Comparison of ENCODE assay signal across 8 cellular contexts in the genomic region with DNA sequence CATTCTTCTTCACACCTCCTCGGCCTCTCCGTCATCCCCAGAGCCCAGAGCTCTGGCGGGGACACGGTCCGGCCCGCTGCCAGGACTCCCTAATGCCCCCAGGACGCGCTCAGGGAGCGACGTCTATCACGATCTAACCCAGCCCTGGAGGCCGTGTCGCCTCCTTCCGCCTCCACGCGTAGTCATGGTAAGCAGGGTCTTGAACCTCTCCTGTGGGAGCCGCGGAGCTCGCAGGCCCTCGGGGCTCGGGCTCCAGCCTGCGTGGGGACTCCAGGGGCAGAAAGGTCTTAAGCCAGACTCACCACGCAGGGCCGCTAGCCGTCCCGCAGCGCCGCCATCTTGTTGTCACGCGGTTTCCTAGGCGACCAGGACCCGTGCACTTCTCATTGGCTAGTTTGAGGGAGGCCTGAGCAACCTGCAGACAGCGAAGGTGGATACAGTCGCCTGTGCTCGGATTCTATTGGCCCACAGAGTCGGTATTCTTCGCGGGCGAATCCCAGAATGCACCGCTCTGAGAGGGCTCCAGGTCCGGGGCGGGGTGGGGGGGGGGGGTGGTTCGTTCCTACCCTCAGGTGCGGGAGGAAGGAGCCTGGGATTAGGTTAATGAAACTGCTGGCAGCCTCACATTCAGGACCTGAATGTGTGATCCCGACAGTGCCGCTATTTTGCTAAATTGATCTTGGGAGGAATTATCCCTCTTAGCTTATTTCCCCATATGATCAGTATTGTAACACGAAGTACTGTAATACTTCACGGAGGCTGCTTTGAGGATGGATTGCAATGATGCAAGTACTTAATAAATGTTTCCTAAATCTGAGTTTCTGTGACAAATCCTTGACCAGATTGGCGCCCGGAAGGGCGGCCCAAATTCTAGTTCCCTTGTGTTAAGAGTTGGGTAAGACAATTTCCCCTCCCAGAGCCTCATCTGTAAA. TPM values are rescaled to one million over a fixed set of nuclear protein-coding genes. Genes with fewer than 3 reads are reported as not detected.
A peak's percentile ranks its signal among the peaks of the same experiment; 100 is the strongest.
DNase-seq lines count a peak whose midpoint lies in the region; ATAC-seq and TF ChIP-seq lines count a peak whose summit lies in the region.

A gene with protein sequence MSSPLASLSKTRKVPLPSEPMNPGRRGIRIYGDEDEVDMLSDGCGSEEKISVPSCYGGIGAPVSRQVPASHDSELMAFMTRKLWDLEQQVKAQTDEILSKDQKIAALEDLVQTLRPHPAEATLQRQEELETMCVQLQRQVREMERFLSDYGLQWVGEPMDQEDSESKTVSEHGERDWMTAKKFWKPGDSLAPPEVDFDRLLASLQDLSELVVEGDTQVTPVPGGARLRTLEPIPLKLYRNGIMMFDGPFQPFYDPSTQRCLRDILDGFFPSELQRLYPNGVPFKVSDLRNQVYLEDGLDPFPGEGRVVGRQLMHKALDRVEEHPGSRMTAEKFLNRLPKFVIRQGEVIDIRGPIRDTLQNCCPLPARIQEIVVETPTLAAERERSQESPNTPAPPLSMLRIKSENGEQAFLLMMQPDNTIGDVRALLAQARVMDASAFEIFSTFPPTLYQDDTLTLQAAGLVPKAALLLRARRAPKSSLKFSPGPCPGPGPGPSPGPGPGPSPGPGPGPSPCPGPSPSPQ (minus strand): TSS at position 347 of the 932 bp plus-strand sequence. CDS start 3,753 bp downstream, outside the sequence.

- no peak for TF ChIP-seq CTCF in coronary artery (IDR thresholded peaks at IDR 0.05)

- DNase-seq in C1 segment of cervical spinal cord (lab: John Stamatoyannopoulos, UW) (peak; percentile 14 to 95 (median 72)), NCI-H526 treated with DMSO at 0.1 percent for 48 hours (lab: John Stamatoyannopoulos, UW) (peak; percentile 97), coronary artery (ENCODE audit: low spot score) (peak; percentile 90), left lobe of liver (ENCODE audit: low spot score) (peak; percentile 94)
- DNase-seq in activated CD4-positive, alpha-beta T cell treated with anti-CD3 and anti-CD28 coated beads for 48 hours: peak; percentile 95
- DNase-seq in stimulated activated CD4-positive, alpha-beta T cell treated with anti-CD3 and anti-CD28 coated beads, Interleukin-2, amount 100 ng/mL, for 24 hours: peak; percentile 92

- H3K27ac ChIP-seq in coronary artery: peak within 1 kb of the TSS; percentile 50 to 82

- ATAC-seq in GM19351 (IDR thresholded peaks at IDR 0.05; ENCODE audit: unreplicated experiment): peak; percentile 98
- ATAC-seq in HG03520 (IDR thresholded peaks at IDR 0.05; ENCODE audit: unreplicated experiment): peak; percentile 99
- peak; percentile 99 for ATAC-seq in left lobe of liver

- peak within 1 kb of the TSS; percentile 75 for H3K4me3 ChIP-seq in coronary artery

RNA-seq across cellular contexts. Expression of the gene that starts here (rescaled TPM):
- total RNA-seq in left lobe of liver: 7.8 TPM

Comparison
In these comparisons a context has a peak if more than half of its experiments do, and no peak if none do; other contexts are left out.
1. Peak in every context shown above with its lines: DNase-seq, ATAC-seq, H3K4me3 ChIP-seq and H3K27ac ChIP-seq.